10 cellular contexts compared by ENCODE assay signal in the genomic region with DNA sequence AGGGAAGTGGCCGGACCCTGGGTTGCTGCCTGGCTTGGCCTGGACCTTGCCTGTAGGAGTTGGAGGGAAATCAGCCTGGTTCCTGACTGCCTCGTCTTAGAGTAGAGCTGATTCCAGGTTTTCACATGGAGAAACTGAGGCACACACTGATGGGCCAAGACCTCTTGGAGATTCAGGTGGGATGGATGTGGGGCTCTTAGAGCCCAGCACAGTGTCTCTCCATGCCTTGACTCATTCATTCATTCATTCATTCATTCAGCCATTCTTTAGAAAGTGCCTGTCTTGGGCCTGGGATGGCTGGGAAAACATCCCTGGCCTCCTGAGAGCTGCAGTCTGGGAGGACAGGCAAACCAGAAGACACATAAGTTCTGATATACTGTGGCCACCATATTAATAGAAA. TPM values are rescaled to one million over a fixed set of nuclear protein-coding genes. Genes with fewer than 3 reads are reported as not detected.
DNase-seq lines count a peak whose midpoint lies in the region; ATAC-seq, FAIRE-seq and TF ChIP-seq lines count a peak whose summit lies in the region.
"Had no signal": no experiment of that assay in that cellular context is flagged by ENCODE, and none has a peak within 500 bp of the region (broad histone marks: within the 10 kb centered on the region; RNA-seq: fewer than 3 reads in every experiment).

No MANE protein-coding gene starts in this region.

- H4K20me1 ChIP-seq in astrocyte (ENCODE audit: insufficient read depth, low read length): peaks cover 64% of the 10 kb centered on the region

- H3K27me3 Mint-ChIP-seq in activated naive CD4-positive, alpha-beta T cell treated with anti-CD3 and anti-CD28 coated beads, Interleukin-2, amount 50 U/mL, for 24 hours: no peaks in the 10 kb centered on the region
- H3K27me3 Mint-ChIP-seq in astrocyte (ENCODE audit: low read depth, unreplicated experiment): no peaks in the 10 kb centered on the region

- H3K36me3 ChIP-seq in astrocyte (ENCODE audit: insufficient read depth, low read length) (peaks cover 11% of the 10 kb centered on the region), lower lobe of right lung (peaks cover 26% of the 10 kb centered on the region), thoracic aorta (peaks cover 22% of the 10 kb centered on the region)

- H3K4me1 ChIP-seq in astrocyte (ENCODE audit: insufficient read depth, low read length): peaks cover 45% of the 10 kb centered on the region
- H3K4me1 ChIP-seq in lower lobe of right lung: peaks cover 67% of the 10 kb centered on the region
- H3K4me1 ChIP-seq in thoracic aorta (ENCODE audit: control insufficient read depth in 1 of 2, low read depth in 2 of 2): peaks cover 28 to 80% of the 10 kb centered on the region in 2 donors

- no peaks in the 10 kb centered on the region for H3K9me3 Mint-ChIP-seq in activated naive CD4-positive, alpha-beta T cell treated with anti-CD3 and anti-CD28 coated beads, Interleukin-2, amount 50 U/mL, for 24 hours
- H3K9me3 Mint-ChIP-seq in astrocyte (ENCODE audit: unreplicated experiment): no peaks in the 10 kb centered on the region

- no peak overlapping the region for H3K4me3 ChIP-seq in astrocyte (ENCODE audit: insufficient read depth, low read depth, low read length)
- H3K4me3 ChIP-seq in lower lobe of right lung: peak overlapping the region; percentile 96
- peak overlapping the region; percentile 96 for H3K4me3 ChIP-seq in thoracic aorta

- H3K27me3 ChIP-seq in astrocyte (ENCODE audit: insufficient read depth, low read length) (no peaks in the 10 kb centered on the region), lower lobe of right lung (ENCODE audit: low read depth) (no peaks in the 10 kb centered on the region), thoracic aorta (replicated peaks; ENCODE audit: insufficient read depth) (no peaks in the 10 kb centered on the region)

- no peak for DNase-seq in activated naive CD4-positive, alpha-beta T cell treated with anti-CD3 and anti-CD28 coated beads, Interleukin-2, amount 50 U/mL, for 16 hours
- DNase-seq in astrocyte (ENCODE audit: low read depth) (no peak), lower lobe of right lung (no peak), thoracic aorta (ENCODE audit: low spot score) (no peak), NCI-H748 treated with DMSO at 0.1 percent for 48 hours (lab: John Stamatoyannopoulos, UW) (no peak), D341Med (ENCODE audit: low spot score) (no peak)
- DNase-seq: amygdala had no signal

- intact Hi-C loops in lower lobe of right lung (cut with DNase I): no loop called here

- peak overlapping the region; percentile 87 for H3K27ac Mint-ChIP-seq in activated naive CD4-positive, alpha-beta T cell treated with anti-CD3 and anti-CD28 coated beads, Interleukin-2, amount 50 U/mL, for 24 hours
- no peak overlapping the region for H3K27ac Mint-ChIP-seq in astrocyte (ENCODE audit: unreplicated experiment)

- H3K4me1 Mint-ChIP-seq in activated naive CD4-positive, alpha-beta T cell treated with anti-CD3 and anti-CD28 coated beads, Interleukin-2, amount 50 U/mL, for 24 hours: peaks cover 58% of the 10 kb centered on the region
- peaks cover 25% of the 10 kb centered on the region for H3K4me1 Mint-ChIP-seq in astrocyte (ENCODE audit: low read depth, unreplicated experiment)

- ATAC-seq in lower lobe of right lung (no peak), thoracic aorta (ENCODE audit: insufficient number of reproducible peaks, low FRiP score, low read depth) (no peak), HG03045 (IDR thresholded peaks at IDR 0.05; ENCODE audit: unreplicated experiment) (no peak)

- peaks cover 3% of the 10 kb centered on the region for H3K36me3 Mint-ChIP-seq in activated naive CD4-positive, alpha-beta T cell treated with anti-CD3 and anti-CD28 coated beads, Interleukin-2, amount 50 U/mL, for 24 hours
- H3K36me3 Mint-ChIP-seq in astrocyte (ENCODE audit: low read depth, unreplicated experiment): peaks cover 18% of the 10 kb centered on the region

- H3K9me3 ChIP-seq in astrocyte (ENCODE audit: insufficient read depth, low read depth, low read length) (no peaks in the 10 kb centered on the region), lower lobe of right lung (no peaks in the 10 kb centered on the region), thoracic aorta (no peaks in the 10 kb centered on the region)

- H3K4me2 ChIP-seq in astrocyte (ENCODE audit: low read length): peak overlapping the region; percentile 99

- TF ChIP-seq CTCF in astrocyte (IDR thresholded peaks at IDR 0.05; ENCODE audit: insufficient read depth, low read depth, low read length): no peak
- TF ChIP-seq CTCF in lower lobe of right lung (IDR thresholded peaks at IDR 0.05): no peak
- TF ChIP-seq CTCF in thoracic aorta (IDR thresholded peaks at IDR 0.05): no peak

- no peak for FAIRE-seq in astrocyte (lab: Jason Lieb, UNC)

- H3K9ac ChIP-seq in astrocyte (ENCODE audit: low read length): no peak overlapping the region

- peaks cover 80% of the 10 kb centered on the region for H3K79me2 ChIP-seq in astrocyte (ENCODE audit: insufficient read depth, low read length)

- no peak overlapping the region for H2AFZ ChIP-seq in astrocyte (ENCODE audit: low read depth, low read length)

- H3K4me3 Mint-ChIP-seq in activated naive CD4-positive, alpha-beta T cell treated with anti-CD3 and anti-CD28 coated beads, Interleukin-2, amount 50 U/mL, for 24 hours: peak overlapping the region; percentile 96
- peak overlapping the region; percentile 99 for H3K4me3 Mint-ChIP-seq in astrocyte (ENCODE audit: unreplicated experiment)

- H3K27ac ChIP-seq in astrocyte (ENCODE audit: low read depth, low read length) (no peak overlapping the region), lower lobe of right lung (peak overlapping the region; percentile 18), thoracic aorta (peak overlapping the region in 1 of 2 donors; percentile 32)

RNA-seq across cellular contexts. Expression of gene LRRC8A, which starts 2.2 kb away (rescaled TPM):
- 103 and 104 TPM in 2 replicates for total RNA-seq in astrocyte
- total RNA-seq in lower lobe of right lung: 45.5 TPM
- total RNA-seq in thoracic aorta: 100 to 1,000 TPM; 125 to 161 TPM

RNA-seq across cellular contexts. Expression of gene KYAT1, which starts 2.4 kb away (rescaled TPM):
- 9.3 and 10.1 TPM in 2 replicates for total RNA-seq in astrocyte
- total RNA-seq in lower lobe of right lung: 7.1 TPM
- 10 to 100 TPM in 1 of 2 donors, 1 to 10 TPM in 1; 5.4 to 14.2 TPM for total RNA-seq in thoracic aorta

RNA-seq across cellular contexts. Expression of gene PHYHD1, which starts 36.6 kb away (rescaled TPM):
- 4.6 and 6.1 TPM in 2 replicates for total RNA-seq in astrocyte
- total RNA-seq in lower lobe of right lung: 39.8 TPM
- 10 to 100 TPM; 21.1 to 36.3 TPM for total RNA-seq in thoracic aorta
- total RNA-seq: H4 had no signal

RNA-seq across cellular contexts. Expression of gene SPOUT1, which starts 54.6 kb away (rescaled TPM):
- total RNA-seq in astrocyte (19.5 and 24.6 TPM in 2 replicates), lower lobe of right lung (32.1 TPM), thoracic aorta (10 to 100 TPM; 18.2 to 38.6 TPM)
